1 cellular context compared by ENCODE assay signal in the genomic region with DNA sequence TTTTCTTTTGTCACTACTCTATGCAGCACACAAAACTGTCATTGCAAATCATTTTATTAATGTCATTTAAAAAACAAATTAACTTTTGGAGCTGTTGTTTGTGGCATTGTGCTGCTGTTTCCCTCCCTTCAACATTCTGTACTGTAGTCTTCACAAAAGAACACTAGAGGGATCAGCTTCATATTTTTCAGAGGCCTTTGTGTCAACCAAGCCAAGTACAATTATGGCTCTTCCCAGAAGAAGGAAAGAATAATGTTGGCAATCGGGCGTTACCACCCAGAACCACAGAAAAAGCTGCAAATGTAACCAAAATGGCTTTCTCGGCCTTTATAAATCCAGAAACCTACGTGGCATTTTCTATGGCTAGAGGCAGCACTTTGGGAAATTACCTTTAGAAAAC.
TF ChIP-seq lines count a peak whose summit lies in the region.

No MANE protein-coding gene starts in this region.

TF ChIP-seq in HCT116, 20 proteins besides CTCF, POLR2A, EP300 and RAD21 (continued from another document):
- TF ChIP-seq, protein P1, sequence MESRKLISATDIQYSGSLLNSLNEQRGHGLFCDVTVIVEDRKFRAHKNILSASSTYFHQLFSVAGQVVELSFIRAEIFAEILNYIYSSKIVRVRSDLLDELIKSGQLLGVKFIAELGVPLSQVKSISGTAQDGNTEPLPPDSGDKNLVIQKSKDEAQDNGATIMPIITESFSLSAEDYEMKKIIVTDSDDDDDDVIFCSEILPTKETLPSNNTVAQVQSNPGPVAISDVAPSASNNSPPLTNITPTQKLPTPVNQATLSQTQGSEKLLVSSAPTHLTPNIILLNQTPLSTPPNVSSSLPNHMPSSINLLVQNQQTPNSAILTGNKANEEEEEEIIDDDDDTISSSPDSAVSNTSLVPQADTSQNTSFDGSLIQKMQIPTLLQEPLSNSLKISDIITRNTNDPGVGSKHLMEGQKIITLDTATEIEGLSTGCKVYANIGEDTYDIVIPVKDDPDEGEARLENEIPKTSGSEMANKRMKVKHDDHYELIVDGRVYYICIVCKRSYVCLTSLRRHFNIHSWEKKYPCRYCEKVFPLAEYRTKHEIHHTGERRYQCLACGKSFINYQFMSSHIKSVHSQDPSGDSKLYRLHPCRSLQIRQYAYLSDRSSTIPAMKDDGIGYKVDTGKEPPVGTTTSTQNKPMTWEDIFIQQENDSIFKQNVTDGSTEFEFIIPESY (IDR thresholded peaks at IDR 0.05; ENCODE audit: extremely low read depth, insufficient replicate concordance, low read length) = no peak
- TF ChIP-seq SP1 (IDR thresholded peaks at IDR 0.05; ENCODE audit: low read depth) (no peak), SIN3A (IDR thresholded peaks at IDR 0.05; ENCODE audit: low read depth) (no peak)
